Comparison of ENCODE assay signal across 1 cellular context in genomic region chr9:88555581-88555980, GRCh38.
TF ChIP-seq lines count a peak whose summit lies in the region.

No MANE protein-coding gene starts in this region.

TF ChIP-seq in H1, 55 proteins besides CTCF, POLR2A, EP300 and RAD21 (continued from another document):
- TF ChIP-seq RNF2 (IDR thresholded peaks at IDR 0.05; ENCODE audit: borderline replicate concordance, low read depth, low read length, missing control alignments, poor library complexity, severe bottlenecking) (no peak), CBX5 (IDR thresholded peaks at IDR 0.05; ENCODE audit: low read depth, low read length) (no peak), TAF7 (optimal IDR thresholded peaks at IDR 0.05; ENCODE audit: borderline replicate concordance, low read depth, low read length) (no peak), RFX5 (IDR thresholded peaks at IDR 0.05; ENCODE audit: borderline replicate concordance, low read depth, low read length) (no peak), E2F6 (IDR thresholded peaks at IDR 0.05) (no peak), RXRA (IDR thresholded peaks at IDR 0.05; ENCODE audit: insufficient read depth, low read depth, low read length) (no peak)
